In genomic region chr19:12484011-12484370, GRCh38 we compare ENCODE assay signal across 2 cellular contexts.
A peak's percentile ranks its signal among the peaks of the same experiment; 100 is the strongest.
TF ChIP-seq lines count a peak whose summit lies in the region.

No MANE protein-coding gene starts in this region.

TF ChIP-seq in H1, 55 proteins besides CTCF, POLR2A, EP300 and RAD21 (continued from another document):
- TF ChIP-seq SIN3A (conservative IDR thresholded peaks at IDR 0.05 in 1 of 2, IDR thresholded peaks at IDR 0.05 in 1 of 2; ENCODE audit: low read depth in 1 of 2, low read length in 2 of 2) (0 out of 4 replicates have a peak, but pooled peaks of 1 of the 2 experiments have one; percentile 6), YY1 (IDR thresholded peaks at IDR 0.05; ENCODE audit: low read depth, low read length) (no peak), TCF12 (IDR thresholded peaks at IDR 0.05; ENCODE audit: low read depth, low read length) (no peak), CHD2 (IDR thresholded peaks at IDR 0.05; ENCODE audit: low read length) (no peak), CHD7 (IDR thresholded peaks at IDR 0.05; ENCODE audit: insufficient replicate concordance, low read length) (no peak), SIX5 (IDR thresholded peaks at IDR 0.05; ENCODE audit: low read depth, low read length) (no peak), ZNF274 (IDR thresholded peaks at IDR 0.05; ENCODE audit: borderline replicate concordance, extremely low read depth, low read length) (no peak)
TF ChIP-seq in H1: peak in this region for 2.

TF ChIP-seq in neural cell, 6 proteins besides CTCF, POLR2A, EP300 and RAD21:
- TF ChIP-seq, protein P1, sequence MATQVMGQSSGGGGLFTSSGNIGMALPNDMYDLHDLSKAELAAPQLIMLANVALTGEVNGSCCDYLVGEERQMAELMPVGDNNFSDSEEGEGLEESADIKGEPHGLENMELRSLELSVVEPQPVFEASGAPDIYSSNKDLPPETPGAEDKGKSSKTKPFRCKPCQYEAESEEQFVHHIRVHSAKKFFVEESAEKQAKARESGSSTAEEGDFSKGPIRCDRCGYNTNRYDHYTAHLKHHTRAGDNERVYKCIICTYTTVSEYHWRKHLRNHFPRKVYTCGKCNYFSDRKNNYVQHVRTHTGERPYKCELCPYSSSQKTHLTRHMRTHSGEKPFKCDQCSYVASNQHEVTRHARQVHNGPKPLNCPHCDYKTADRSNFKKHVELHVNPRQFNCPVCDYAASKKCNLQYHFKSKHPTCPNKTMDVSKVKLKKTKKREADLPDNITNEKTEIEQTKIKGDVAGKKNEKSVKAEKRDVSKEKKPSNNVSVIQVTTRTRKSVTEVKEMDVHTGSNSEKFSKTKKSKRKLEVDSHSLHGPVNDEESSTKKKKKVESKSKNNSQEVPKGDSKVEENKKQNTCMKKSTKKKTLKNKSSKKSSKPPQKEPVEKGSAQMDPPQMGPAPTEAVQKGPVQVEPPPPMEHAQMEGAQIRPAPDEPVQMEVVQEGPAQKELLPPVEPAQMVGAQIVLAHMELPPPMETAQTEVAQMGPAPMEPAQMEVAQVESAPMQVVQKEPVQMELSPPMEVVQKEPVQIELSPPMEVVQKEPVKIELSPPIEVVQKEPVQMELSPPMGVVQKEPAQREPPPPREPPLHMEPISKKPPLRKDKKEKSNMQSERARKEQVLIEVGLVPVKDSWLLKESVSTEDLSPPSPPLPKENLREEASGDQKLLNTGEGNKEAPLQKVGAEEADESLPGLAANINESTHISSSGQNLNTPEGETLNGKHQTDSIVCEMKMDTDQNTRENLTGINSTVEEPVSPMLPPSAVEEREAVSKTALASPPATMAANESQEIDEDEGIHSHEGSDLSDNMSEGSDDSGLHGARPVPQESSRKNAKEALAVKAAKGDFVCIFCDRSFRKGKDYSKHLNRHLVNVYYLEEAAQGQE (IDR thresholded peaks at IDR 0.05; ENCODE audit: borderline replicate concordance): no peak
